ENCODE assay signal across 1 cellular context in genomic region chr4:8817813-8818062, GRCh38.
TF ChIP-seq lines count a peak whose summit lies in the region.

No MANE protein-coding gene starts in this region.

TF ChIP-seq in IMR-90, 13 proteins besides CTCF, POLR2A, EP300 and RAD21:
- TF ChIP-seq BHLHE40 (IDR thresholded peaks at IDR 0.05; ENCODE audit: low read depth, low read length) (no peak), USF2 (IDR thresholded peaks at IDR 0.05; ENCODE audit: low read depth, low read length) (no peak), MAFK (IDR thresholded peaks at IDR 0.05; ENCODE audit: low read depth, low read length) (no peak), NFE2L2 (IDR thresholded peaks at IDR 0.05; ENCODE audit: low read depth, low read length) (no peak), RFX5 (IDR thresholded peaks at IDR 0.05; ENCODE audit: low read depth, low read length) (no peak), ELK1 (IDR thresholded peaks at IDR 0.05; ENCODE audit: borderline replicate concordance, low read depth, low read length) (no peak), CHD1 (IDR thresholded peaks at IDR 0.05; ENCODE audit: low read depth, low read length) (no peak), MXI1 (IDR thresholded peaks at IDR 0.05; ENCODE audit: borderline replicate concordance, low read depth, low read length) (no peak), SMC3 (IDR thresholded peaks at IDR 0.05; ENCODE audit: low read depth, low read length) (no peak), MAZ (IDR thresholded peaks at IDR 0.05; ENCODE audit: borderline replicate concordance, low read depth, low read length) (no peak), FOS (IDR thresholded peaks at IDR 0.05; ENCODE audit: low read depth, low read length) (no peak), CEBPB (IDR thresholded peaks at IDR 0.05; ENCODE audit: low read depth, low read length) (no peak), RCOR1 (IDR thresholded peaks at IDR 0.05; ENCODE audit: insufficient replicate concordance, low read length) (no peak)
